Comparison of ENCODE assay signal across 21 cellular contexts in the genomic region with DNA sequence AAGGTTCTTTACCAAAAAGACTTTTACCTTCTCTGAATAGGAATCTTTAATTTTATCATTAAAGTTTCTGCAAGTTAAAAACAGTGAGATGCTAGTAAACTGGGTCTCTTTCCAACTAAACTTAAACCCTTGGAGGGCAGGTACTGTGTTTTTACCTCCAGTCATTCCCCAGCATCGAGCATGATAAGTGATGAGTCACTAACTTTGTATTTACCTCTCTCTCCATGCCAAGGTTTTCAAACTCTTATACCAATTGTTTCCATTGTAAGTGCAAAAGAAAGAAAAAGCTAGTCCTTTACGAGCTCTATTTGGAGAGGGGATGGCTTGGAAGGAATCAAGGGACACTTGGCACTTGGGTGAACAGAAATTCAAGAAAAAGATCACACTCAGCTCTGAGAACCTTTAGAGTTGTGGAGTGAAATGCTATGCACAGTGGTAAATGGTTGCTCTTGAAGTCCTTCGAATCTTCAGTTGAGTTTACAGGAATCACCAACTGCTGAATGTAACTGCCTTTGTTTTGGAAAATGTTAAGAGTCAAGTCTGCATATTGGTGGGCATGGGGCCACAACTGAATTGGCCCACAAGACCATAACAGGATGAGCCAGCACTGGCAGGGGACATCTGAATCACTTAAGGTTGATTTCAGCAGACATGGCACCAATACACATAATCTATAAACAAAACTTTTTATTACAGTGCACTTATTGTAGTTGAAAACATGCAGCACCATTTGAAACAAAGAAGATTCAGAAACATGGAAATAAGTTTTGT. TPM values are rescaled to one million over a fixed set of nuclear protein-coding genes. Genes with fewer than 3 reads are reported as not detected.
A peak's percentile ranks its signal among the peaks of the same experiment; 100 is the strongest.
DNase-seq lines count a peak whose midpoint lies in the region; ATAC-seq, FAIRE-seq and TF ChIP-seq lines count a peak whose summit lies in the region.
"Had no signal": no experiment of that assay in that cellular context is flagged by ENCODE, and none has a peak within 500 bp of the region (broad histone marks: within the 10 kb centered on the region; RNA-seq: fewer than 3 reads in every experiment).

No MANE protein-coding gene starts in this region.

- H3K4me3 ChIP-seq in breast epithelium (no peak overlapping the region), H1 (ENCODE audit: extremely low read depth in 1 of 4, insufficient read depth in 2 of 4, low read depth in 3 of 4, low read length in 4 of 4) (no peak overlapping the region), SK-N-SH (ENCODE audit: low read depth in 2 of 2, low read length in 1 of 2) (no peak overlapping the region), right atrium auricular region (no peak overlapping the region), trophoblast cell (ENCODE audit: low read depth, low read length) (no peak overlapping the region)
- H3K4me3 ChIP-seq: testis had no signal

- H2BK120ac ChIP-seq in H1 (replicated peaks; ENCODE audit: low read depth, low read length) (no peak overlapping the region), trophoblast cell (ENCODE audit: insufficient read depth, low read length, poor library complexity) (no peak overlapping the region)

- H3K79me1 ChIP-seq in H1 (ENCODE audit: low read depth, low read length) (no peaks in the 10 kb centered on the region), trophoblast cell (ENCODE audit: low read length) (no peaks in the 10 kb centered on the region)

- no peaks in the 10 kb centered on the region for H3K9me2 ChIP-seq in SK-N-SH

- FAIRE-seq in H1 (lab: Jason Lieb, UNC) = no peak
- FAIRE-seq: D721Med had no signal

- H3K27me3 Mint-ChIP-seq in MCF 10A (ENCODE audit: insufficient read depth, unreplicated experiment) = no peaks in the 10 kb centered on the region

- no peaks in the 10 kb centered on the region for H3K23me2 ChIP-seq in H1 (ENCODE audit: low read depth, low read length)

- no peaks in the 10 kb centered on the region for H3K4me1 Mint-ChIP-seq in MCF 10A (ENCODE audit: insufficient read depth, unreplicated experiment)
- peaks cover 5% of the 10 kb centered on the region for H3K4me1 Mint-ChIP-seq in stimulated activated effector memory CD8-positive, alpha-beta T cell treated with anti-CD3 and anti-CD28 coated beads, Interleukin-12 subunit alpha, Interleukin-12 subunit beta, amount 100 ng/mL, for 72 hours
- H3K4me1 Mint-ChIP-seq: CD14-positive monocyte, immature natural killer cell had no signal

- H3K14ac ChIP-seq in H1 (ENCODE audit: insufficient read length) (no peak overlapping the region), trophoblast cell (ENCODE audit: low read length) (no peak overlapping the region)

- H3K79me2 ChIP-seq in H1 (ENCODE audit: control insufficient read depth in 1 of 2, insufficient read depth in 2 of 2, low read length in 2 of 2) = no peaks in the 10 kb centered on the region
- H3K79me2 ChIP-seq in SK-N-SH (ENCODE audit: insufficient read depth) = no peaks in the 10 kb centered on the region
- no peaks in the 10 kb centered on the region for H3K79me2 ChIP-seq in trophoblast cell (ENCODE audit: control insufficient read depth, insufficient read depth, low read length, poor library complexity)

- no peaks in the 10 kb centered on the region for H3F3A ChIP-seq in SK-N-SH (replicated peaks; ENCODE audit: insufficient read depth)

- H4K91ac ChIP-seq in H1 (replicated peaks; ENCODE audit: insufficient read length, low read length) (no peak overlapping the region), trophoblast cell (ENCODE audit: low read depth, low read length) (no peak overlapping the region)

- 0 out of 2 replicates have a peak overlapping the region, but pooled peaks have one; percentile 26 for H2AFZ ChIP-seq in H1 (ENCODE audit: low read length)
- no peak overlapping the region for H2AFZ ChIP-seq in SK-N-SH (ENCODE audit: low read depth)
- no peak overlapping the region for H2AFZ ChIP-seq in trophoblast cell (ENCODE audit: insufficient read depth, low read length, poor library complexity)

- H3K27ac ChIP-seq in breast epithelium = no peak overlapping the region
- no peak overlapping the region for H3K27ac ChIP-seq in H1 (ENCODE audit: low read depth, low read length)
- H3K27ac ChIP-seq in SK-N-SH (ENCODE audit: low read depth in 2 of 2, low read length in 1 of 2) = no peak overlapping the region
- H3K27ac ChIP-seq in right atrium auricular region = no peak overlapping the region
- no peak overlapping the region for H3K27ac ChIP-seq in trophoblast cell (ENCODE audit: low read depth, low read length)
- H3K27ac ChIP-seq: testis had no signal

- no peak overlapping the region for H3K56ac ChIP-seq in H1 (replicated peaks; ENCODE audit: insufficient read length, low read depth, low read length)

- H3K27me3 ChIP-seq in breast epithelium (no peaks in the 10 kb centered on the region), H1 (replicated peaks in 1 of 4; ENCODE audit: control insufficient read depth in 3 of 4, extremely low read depth in 1 of 4, insufficient read depth in 3 of 4, low read length in 3 of 4) (no peaks in the 10 kb centered on the region), SK-N-SH (ENCODE audit: insufficient read depth) (no peaks in the 10 kb centered on the region), right atrium auricular region (no peaks in the 10 kb centered on the region), trophoblast cell (ENCODE audit: insufficient read depth, low read length) (no peaks in the 10 kb centered on the region)
- H3K27me3 ChIP-seq: testis had no signal

- CTCF ChIA-PET in MCF 10A (lab: Yijun Ruan, JAX) = interaction anchor here (1.0 kb wide), 1 partner anchor 31 kb away, joined by 4 read pairs; no protein-coding TSS in a partner anchor
- CTCF ChIA-PET in H1 (lab: Charles Lee; ENCODE audit: partially characterized antibody) = interaction anchor here (0.6 kb wide), 1 partner anchor 168 kb away, joined by 3 read pairs; no protein-coding TSS in a partner anchor
- CTCF ChIA-PET in SK-N-SH (lab: Yijun Ruan, JAX) = interaction anchor here (1.2 kb wide), 1 partner anchor 31 kb away, joined by 7 read pairs; no protein-coding TSS in a partner anchor

- H3K4me2 ChIP-seq in H1 (ENCODE audit: insufficient read depth in 1 of 2, low read depth in 2 of 2, low read length in 2 of 2) (no peak overlapping the region), SK-N-SH (no peak overlapping the region), trophoblast cell (ENCODE audit: low read length) (no peak overlapping the region)

- H4K8ac ChIP-seq in H1 (ENCODE audit: extremely low read depth, insufficient read depth, low read length) = no peak overlapping the region
- H4K8ac ChIP-seq in trophoblast cell (ENCODE audit: low read depth, low read length) = no peak overlapping the region

- H3K23ac ChIP-seq in H1 (ENCODE audit: insufficient read length) = no peak overlapping the region
- no peak overlapping the region for H3K23ac ChIP-seq in trophoblast cell (ENCODE audit: low read length)

- H2BK12ac ChIP-seq in H1 (ENCODE audit: low read depth, low read length) = no peak overlapping the region
- H2BK12ac ChIP-seq in trophoblast cell (ENCODE audit: low read length) = no peak overlapping the region

- TF ChIP-seq POLR2A in breast epithelium (IDR thresholded peaks at IDR 0.05) (no peak), H1 (IDR thresholded peaks at IDR 0.05; ENCODE audit: control extremely low read depth in 1 of 2, low read depth in 2 of 2, low read length in 2 of 2) (no peak)

- no peak overlapping the region for H2BK15ac ChIP-seq in H1 (ENCODE audit: low read length)

- no peak for TF ChIP-seq RAD21 in H1 (IDR thresholded peaks at IDR 0.05 in 1 of 2, conservative IDR thresholded peaks at IDR 0.05 in 1 of 2; ENCODE audit: low read depth in 2 of 2, low read length in 2 of 2)
- TF ChIP-seq RAD21 in SK-N-SH (IDR thresholded peaks at IDR 0.05; ENCODE audit: low read length) = no peak

- peak; percentile 85 for ATAC-seq in stimulated activated effector memory CD8-positive, alpha-beta T cell treated with anti-CD3 and anti-CD28 coated beads, Interleukin-12 subunit alpha, Interleukin-12 subunit beta, amount 100 ng/mL, for 72 hours

- DNase-seq in MCF 10A (ENCODE audit: unreplicated experiment) (peak; percentile 30), breast epithelium (ENCODE audit: low spot score in 2 of 2) (no peak), RPMI7951 (ENCODE audit: low read depth) (peak; percentile 33), H1 (ENCODE audit: low read depth in 1 of 2, low spot score in 2 of 2) (no peak), SK-N-SH (no peak), right atrium auricular region (ENCODE audit: low spot score) (no peak), trophoblast cell (no peak)
- no peak for DNase-seq in stimulated activated effector memory CD8-positive, alpha-beta T cell treated with anti-CD3 and anti-CD28 coated beads, Interleukin-12 subunit alpha, Interleukin-12 subunit beta, amount 100 ng/mL, for 72 hours (ENCODE audit: low spot score in 2 of 2)
- DNase-seq: amygdala; central memory CD4-positive, alpha-beta T cell; foreskin fibroblast; H9; immature natural killer cell; KG1; NCI-H187 treated with DMSO at 0.1 percent for 48 hours; NCI-H774; SHP77 treated with DMSO at 0.1 percent for 48 hours; testis had no signal

- H2BK20ac ChIP-seq in H1 (ENCODE audit: low read length) = no peak overlapping the region

- H3K27ac Mint-ChIP-seq in MCF 10A (ENCODE audit: low read depth, unreplicated experiment) = no peak overlapping the region
- peak overlapping the region; percentile 39 for H3K27ac Mint-ChIP-seq in stimulated activated effector memory CD8-positive, alpha-beta T cell treated with anti-CD3 and anti-CD28 coated beads, Interleukin-12 subunit alpha, Interleukin-12 subunit beta, amount 100 ng/mL, for 72 hours

- TF ChIP-seq EP300 in H1 (IDR thresholded peaks at IDR 0.05; ENCODE audit: borderline replicate concordance in 1 of 2, low read depth in 2 of 2, low read length in 2 of 2) (no peak), SK-N-SH (IDR thresholded peaks at IDR 0.05; ENCODE audit: borderline replicate concordance in 1 of 2, low read depth in 1 of 2, low read length in 1 of 2) (no peak)

- H3K9me3 Mint-ChIP-seq in MCF 10A (ENCODE audit: unreplicated experiment) = no peaks in the 10 kb centered on the region
- H3K9me3 Mint-ChIP-seq in stimulated activated effector memory CD8-positive, alpha-beta T cell treated with anti-CD3 and anti-CD28 coated beads, Interleukin-12 subunit alpha, Interleukin-12 subunit beta, amount 100 ng/mL, for 72 hours = no peaks in the 10 kb centered on the region
- H3K9me3 Mint-ChIP-seq: immature natural killer cell had no signal

- H2BK5ac ChIP-seq in H1 (ENCODE audit: low read depth, low read length) (no peak overlapping the region), trophoblast cell (ENCODE audit: low read depth, low read length, poor library complexity) (no peak overlapping the region)

- no peak overlapping the region for H4K5ac ChIP-seq in H1 (ENCODE audit: insufficient read length, low read depth, low read length)

- H3K4me3 Mint-ChIP-seq in MCF 10A (ENCODE audit: unreplicated experiment) = no peak overlapping the region
- no peak overlapping the region for H3K4me3 Mint-ChIP-seq in stimulated activated effector memory CD8-positive, alpha-beta T cell treated with anti-CD3 and anti-CD28 coated beads, Interleukin-12 subunit alpha, Interleukin-12 subunit beta, amount 100 ng/mL, for 72 hours
- H3K4me3 Mint-ChIP-seq: CD14-positive monocyte, H9, immature natural killer cell, neural crest cell had no signal

- H3K4me1 ChIP-seq in breast epithelium = no peaks in the 10 kb centered on the region
- H3K4me1 ChIP-seq in H1 (replicated peaks in 1 of 4; ENCODE audit: control insufficient read depth in 3 of 4, insufficient read depth in 4 of 4, low read length in 3 of 4) = peaks cover 0 to 3% (median 0%) of the 10 kb centered on the region in 4 experiments; a peak in 1 of 7 replicates
- H3K4me1 ChIP-seq in SK-N-SH (ENCODE audit: control insufficient read depth in 1 of 2, insufficient read depth in 2 of 2, low read depth in 1 of 2, low read length in 1 of 2) = no peaks in the 10 kb centered on the region
- no peaks in the 10 kb centered on the region for H3K4me1 ChIP-seq in right atrium auricular region
- no peaks in the 10 kb centered on the region for H3K4me1 ChIP-seq in trophoblast cell (ENCODE audit: control insufficient read depth in 1 of 2, insufficient read depth in 2 of 2, low read length in 2 of 2)
- H3K4me1 ChIP-seq: testis had no signal

- POLR2A ChIA-PET in MCF 10A (lab: Yijun Ruan, JAX) = interaction anchor here (1.7 kb wide), 1 partner anchor 8 kb away, joined by 10 read pairs; a partner anchor contains a TSS
- POLR2A ChIA-PET in H1 (lab: Charles Lee; ENCODE audit: partially characterized antibody) = interaction anchor here (2.1 kb wide), 1 partner anchor 8 kb away, joined by 8 read pairs; a partner anchor contains a TSS
- POLR2A ChIA-PET in SK-N-SH (lab: Yijun Ruan, JAX) = no interaction called here

- no TSS peak for BruUV-seq in MCF 10A (replicated peaks; lab: Mats Ljungman, UMichigan)

- H3K9me3 ChIP-seq in breast epithelium (no peaks in the 10 kb centered on the region), H1 (ENCODE audit: insufficient read depth in 2 of 2, low read depth in 1 of 2, low read length in 1 of 2) (no peaks in the 10 kb centered on the region), SK-N-SH (no peaks in the 10 kb centered on the region), right atrium auricular region (no peaks in the 10 kb centered on the region), trophoblast cell (ENCODE audit: insufficient read depth, low read depth, low read length) (no peaks in the 10 kb centered on the region)
- H3K9me3 ChIP-seq: testis had no signal

- no peak overlapping the region for H4K12ac ChIP-seq in trophoblast cell (ENCODE audit: low read depth, low read length)

- H3K36me3 Mint-ChIP-seq in MCF 10A (ENCODE audit: insufficient read depth, unreplicated experiment) = peaks cover 28% of the 10 kb centered on the region
- H3K36me3 Mint-ChIP-seq in stimulated activated effector memory CD8-positive, alpha-beta T cell treated with anti-CD3 and anti-CD28 coated beads, Interleukin-12 subunit alpha, Interleukin-12 subunit beta, amount 100 ng/mL, for 72 hours = peaks cover 54% of the 10 kb centered on the region

- intact Hi-C loops in MCF 10A (cut with micrococcal nuclease) (no loop called here), breast epithelium (cut with DNase I; ENCODE audit: low total_unique reads) (no loop called here)

- H2AK5ac ChIP-seq in H1 (ENCODE audit: low read depth, low read length) (no peak overlapping the region), trophoblast cell (ENCODE audit: low read length) (no peak overlapping the region)

- TF ChIP-seq CTCF in MCF 10A (IDR thresholded peaks at IDR 0.05; ENCODE audit: unreplicated experiment) (no peak), breast epithelium (IDR thresholded peaks at IDR 0.05) (no peak), H1 (IDR thresholded peaks at IDR 0.05; ENCODE audit: control extremely low read depth in 1 of 3, insufficient read depth in 1 of 3, low read depth in 1 of 3, low read length in 3 of 3) (no peak), SK-N-SH (IDR thresholded peaks at IDR 0.05) (no peak), right atrium auricular region (IDR thresholded peaks at IDR 0.05) (no peak)

- H3K9ac ChIP-seq in H1 (replicated peaks in 1 of 4; ENCODE audit: extremely low read depth in 1 of 4, low read depth in 3 of 4, low read length in 3 of 4) (no peak overlapping the region; a peak in 1 of 7 replicates), SK-N-SH (no peak overlapping the region), trophoblast cell (ENCODE audit: low read length) (no peak overlapping the region)

- H3K36me3 ChIP-seq in breast epithelium (peaks cover 5% of the 10 kb centered on the region), H1 (ENCODE audit: control insufficient read depth in 2 of 4, insufficient read depth in 4 of 4, low read length in 3 of 4) (no peaks in the 10 kb centered on the region), SK-N-SH (replicated peaks in 1 of 2; ENCODE audit: control insufficient read depth in 1 of 2, insufficient read depth in 2 of 2, low read length in 1 of 2) (no peaks in the 10 kb centered on the region), right atrium auricular region (peaks cover 6% of the 10 kb centered on the region), trophoblast cell (ENCODE audit: control insufficient read depth in 1 of 2, insufficient read depth in 2 of 2, low read length in 2 of 2) (no peaks in the 10 kb centered on the region)

- H3K18ac ChIP-seq in H1 (ENCODE audit: extremely low read depth, low read length) = no peak overlapping the region
- no peak overlapping the region for H3K18ac ChIP-seq in trophoblast cell (ENCODE audit: low read length)

- no peak overlapping the region for H3K4ac ChIP-seq in H1 (replicated peaks; ENCODE audit: insufficient read length, low read depth, low read length)
- H3K4ac ChIP-seq in trophoblast cell (ENCODE audit: low read depth, low read length) = no peak overlapping the region

- 72% methylated on average over 3 of the region's 3 CpGs; no CpG with 5 or more reads in 1 of the 2 experiments for WGBS in H1 (ENCODE audit: extremely low coverage in 1 of 2, insufficient coverage in 1 of 2, insufficient read length in 1 of 2, insufficient replicate concordance in 2 of 2, low coverage in 1 of 2, low lambda C conversion rate in 2 of 2, missing lambda C conversion rate in 1 of 2), 2 experiments
- WGBS in SK-N-SH (ENCODE audit: low lambda C conversion rate) = 78% methylated on average over 3 of the region's 3 CpGs
- no CpG with 5 or more reads among the region's 3 CpGs for WGBS in trophoblast cell (ENCODE audit: extremely low coverage, insufficient coverage, insufficient read length)

- H4K20me1 ChIP-seq in H1 (replicated peaks in 1 of 2; ENCODE audit: control insufficient read depth in 1 of 2, insufficient read depth in 2 of 2, low read length in 2 of 2) = no peaks in the 10 kb centered on the region
- H4K20me1 ChIP-seq in SK-N-SH (ENCODE audit: insufficient read depth) = no peaks in the 10 kb centered on the region

RNA-seq across cellular contexts. Expression of a gene that starts 8.3 kb away (rescaled TPM):
- total RNA-seq in MCF 10A (2022) = 3.0 and 3.5 TPM in 2 replicates
- total RNA-seq in breast epithelium = 1 to 10 TPM; 4.6 to 6.6 (median 5.0) TPM
- 4.4 and 5.6 TPM in 2 replicates for total RNA-seq in RPMI7951 (2014; rRNA removed; shearing (Covaris generic))
- 1.7 and 2.0 TPM in 2 replicates for total RNA-seq in H1 (2021; fragmentation: NEBNext Ultra II Directional; extraction: Animal tissue kit (Norgen Biotek cat#: 25700))
- 1.2 and 1.7 TPM in 2 replicates for polyA plus RNA-seq in H1 (2011; rRNA removed)
- 2.2 TPM for polyA plus RNA-seq in H1 (2011; cell fraction: cytosol; rRNA removed)
- polyA plus RNA-seq in H1 (2011; cell fraction: nucleus; rRNA removed) = 1.6 TPM
- polyA plus RNA-seq in H1 (2012, experiment 1 of 2) = 0.96 to 1.7 TPM (median 1.3 TPM) in 4 replicates
- polyA plus RNA-seq in H1 (2012, experiment 2 of 2) = 0.79 TPM
- 2.4 TPM for polyA plus RNA-seq in H1 (2013, experiment 1 of 2)
- 1.4 TPM for polyA plus RNA-seq in H1 (2013, experiment 2 of 2)
- polyA minus RNA-seq in H1 (2011; rRNA and poly(A)+ RNA removed) = 1.9 and 3.0 TPM in 2 replicates
- polyA minus RNA-seq in H1 (2011; cell fraction: cytosol; rRNA and poly(A)+ RNA removed) = 0.88 TPM
- polyA minus RNA-seq in H1 (2011; cell fraction: nucleus; rRNA and poly(A)+ RNA removed) = 8.3 TPM
- polyA plus RNA-seq in SK-N-SH (2012; rRNA removed) = 2.0 and 2.1 TPM in 2 replicates
- polyA plus RNA-seq in SK-N-SH (2012; cell fraction: cytosol; rRNA removed) = 2.9 and 3.2 TPM in 2 replicates
- 1.8 and 3.2 TPM in 2 replicates for polyA plus RNA-seq in SK-N-SH (2012; cell fraction: nucleus; rRNA removed)
- total RNA-seq in right atrium auricular region = 1 to 10 TPM; 1.6 to 2.0 TPM
- 0.83 and 1.0 TPM in 2 replicates for polyA plus RNA-seq in trophoblast cell (2013)

RNA-seq across cellular contexts. Expression of a gene that starts 19.5 kb away (rescaled TPM):
- total RNA-seq in MCF 10A (2022) (10.8 and 11.7 TPM in 2 replicates), breast epithelium (10 to 100 TPM in 2 of 3 donors, 1 to 10 TPM in 1; 6.9 to 10.4 (median 10.2) TPM), right atrium auricular region (1 to 10 TPM; 3.6 to 3.9 TPM)
- total RNA-seq in RPMI7951 (2014; rRNA removed; shearing (Covaris generic)) = 24.8 and 31.4 TPM in 2 replicates
- 4.5 and 5.0 TPM in 2 replicates for total RNA-seq in H1 (2021; fragmentation: NEBNext Ultra II Directional; extraction: Animal tissue kit (Norgen Biotek cat#: 25700))
- polyA plus RNA-seq in H1 (2011; rRNA removed) (0.57 and 1.1 TPM in 2 replicates), SK-N-SH (2012; rRNA removed) (0.83 and 0.89 TPM in 2 replicates)
- 1.8 TPM for polyA plus RNA-seq in H1 (2011; cell fraction: cytosol; rRNA removed)
- polyA plus RNA-seq in H1 (2011; cell fraction: nucleus; rRNA removed) = 0.31 TPM
- 3.3 to 5.1 TPM (median 3.9 TPM) in 4 replicates for polyA plus RNA-seq in H1 (2012, experiment 1 of 2)
- 1.6 TPM for polyA plus RNA-seq in H1 (2012, experiment 2 of 2)
- polyA plus RNA-seq in H1 (2013, experiment 1 of 2) = 3.6 TPM
- 3.5 TPM for polyA plus RNA-seq in H1 (2013, experiment 2 of 2)
- 0.60 and 0.71 TPM in 2 replicates for polyA minus RNA-seq in H1 (2011; rRNA and poly(A)+ RNA removed)
- polyA minus RNA-seq in H1 (2011; cell fraction: cytosol; rRNA and poly(A)+ RNA removed) = 1.2 TPM
- 2.0 TPM for polyA minus RNA-seq in H1 (2011; cell fraction: nucleus; rRNA and poly(A)+ RNA removed)
- polyA plus RNA-seq in SK-N-SH (2012; cell fraction: cytosol; rRNA removed) = 1.2 and 1.8 TPM in 2 replicates
- 0.21 and 0.68 TPM in 2 replicates for polyA plus RNA-seq in SK-N-SH (2012; cell fraction: nucleus; rRNA removed)
- polyA plus RNA-seq in trophoblast cell (2013) = 3.6 and 4.0 TPM in 2 replicates

Comparison
In these comparisons a context has a peak if more than half of its experiments do, and no peak if none do; other contexts are left out.
1. DNase-seq: peak in MCF 10A (single experiment) and RPMI7951 (single experiment); none in breast epithelium (0 of 2), H1 (0 of 2), stimulated activated effector memory CD8-positive, alpha-beta T cell treated with anti-CD3 and anti-CD28 coated beads, Interleukin-12 subunit alpha, Interleukin-12 subunit beta, amount 100 ng/mL, for 72 hours (0 of 2), SK-N-SH (single experiment), right atrium auricular region (single experiment) and trophoblast cell (0 of 2).